26 cellular contexts compared by ENCODE assay signal in genomic region chr2:2705871-2706270, GRCh38.
"Had no signal": no experiment of that assay in that cellular context is flagged by ENCODE, and none has a peak within 500 bp of the region (broad histone marks: within the 10 kb centered on the region; RNA-seq: fewer than 3 reads in every experiment).

No MANE protein-coding gene starts in this region.

- H3K36me3 ChIP-seq: esophagus squamous epithelium, lower lobe of right lung, prostate gland, right atrium auricular region, suprapubic skin, transverse colon, upper lobe of right lung, uterus had no signal

- FAIRE-seq: endometrium, frontal cortex had no signal

- ATAC-seq: left ventricle myocardium superior; lower lobe of right lung; naive thymus-derived CD8-positive, alpha-beta T cell; sciatic nerve; stimulated activated effector memory CD8-positive, alpha-beta T cell treated with anti-CD3 and anti-CD28 coated beads, Interleukin-12 subunit alpha, Interleukin-12 subunit beta, amount 100 ng/mL, for 72 hours; upper lobe of right lung had no signal

- H3K36me3 Mint-ChIP-seq: immature natural killer cell; naive thymus-derived CD8-positive, alpha-beta T cell; stimulated activated effector memory CD8-positive, alpha-beta T cell treated with anti-CD3 and anti-CD28 coated beads, Interleukin-12 subunit alpha, Interleukin-12 subunit beta, amount 100 ng/mL, for 72 hours had no signal

- H3K4me1 Mint-ChIP-seq: stimulated activated effector memory CD8-positive, alpha-beta T cell treated with anti-CD3 and anti-CD28 coated beads, Interleukin-12 subunit alpha, Interleukin-12 subunit beta, amount 100 ng/mL, for 72 hours had no signal

- H3K4me3 Mint-ChIP-seq: immature natural killer cell; naive thymus-derived CD8-positive, alpha-beta T cell; nephron progenitor cell; stimulated activated effector memory CD8-positive, alpha-beta T cell treated with anti-CD3 and anti-CD28 coated beads, Interleukin-12 subunit alpha, Interleukin-12 subunit beta, amount 100 ng/mL, for 72 hours; stimulated activated naive CD8-positive, alpha-beta T cell treated with anti-CD3 and anti-CD28 coated beads, Interleukin-15, Interleukin-2, amounts not matched to agents 100 ng/mL and 50 ng/mL, for 24 hours had no signal

- H3K9me3 ChIP-seq: esophagus squamous epithelium, lower lobe of right lung, prostate gland, right atrium auricular region, suprapubic skin, transverse colon, upper lobe of right lung, uterus had no signal

- H3K4me2 ChIP-seq: smooth muscle cell had no signal

- H3K27ac Mint-ChIP-seq: immature natural killer cell; nephron progenitor cell; stimulated activated effector memory CD8-positive, alpha-beta T cell treated with anti-CD3 and anti-CD28 coated beads, Interleukin-12 subunit alpha, Interleukin-12 subunit beta, amount 100 ng/mL, for 72 hours; stimulated activated naive CD8-positive, alpha-beta T cell treated with anti-CD3 and anti-CD28 coated beads, Interleukin-15, Interleukin-2, amounts not matched to agents 100 ng/mL and 50 ng/mL, for 24 hours had no signal

- H3K27me3 ChIP-seq: right atrium auricular region, transverse colon, uterus had no signal

- H3K9me3 Mint-ChIP-seq: immature natural killer cell; naive thymus-derived CD8-positive, alpha-beta T cell; nephron progenitor cell; stimulated activated effector memory CD8-positive, alpha-beta T cell treated with anti-CD3 and anti-CD28 coated beads, Interleukin-12 subunit alpha, Interleukin-12 subunit beta, amount 100 ng/mL, for 72 hours; stimulated activated naive CD8-positive, alpha-beta T cell treated with anti-CD3 and anti-CD28 coated beads, Interleukin-15, Interleukin-2, amounts not matched to agents 100 ng/mL and 50 ng/mL, for 24 hours had no signal

- DNase-seq: dermis blood vessel endothelial cell; effector memory CD4-positive, alpha-beta T cell; erythroblast; esophagus squamous epithelium; hypothalamus; immature natural killer cell; islet precursor cell; left ventricle myocardium superior; naive thymus-derived CD8-positive, alpha-beta T cell; nephron progenitor cell; stimulated activated CD4-positive, alpha-beta T cell treated with anti-CD3 and anti-CD28 coated beads, Interleukin-2, amount 100 ng/mL, for 24 hours; stimulated activated CD4-positive, alpha-beta T cell treated with anti-CD3 and anti-CD28 coated beads, Interleukin-4, amount 100 ng/mL, for 24 hours; transverse colon; upper lobe of right lung; uterus had no signal

- H3K27ac ChIP-seq: coronary artery, esophagus squamous epithelium, lower lobe of right lung, prostate gland, right atrium auricular region, suprapubic skin, transverse colon, upper lobe of right lung, uterus had no signal

- H3K27me3 Mint-ChIP-seq: naive thymus-derived CD8-positive, alpha-beta T cell; stimulated activated naive CD8-positive, alpha-beta T cell treated with anti-CD3 and anti-CD28 coated beads, Interleukin-15, Interleukin-2, amounts not matched to agents 100 ng/mL and 50 ng/mL, for 24 hours had no signal

- H3K4me3 ChIP-seq: coronary artery, esophagus squamous epithelium, lower lobe of right lung, prostate gland, right atrium auricular region, smooth muscle cell, suprapubic skin, transverse colon, upper lobe of right lung, uterus had no signal

- H3K4me1 ChIP-seq: lower lobe of right lung, prostate gland, right atrium auricular region, suprapubic skin, transverse colon, upper lobe of right lung, uterus had no signal
